ENCODE assay signal across 22 cellular contexts in genomic region chr7:25966469-25966868, GRCh38.
DNase-seq lines count a peak whose midpoint lies in the region; ATAC-seq and TF ChIP-seq lines count a peak whose summit lies in the region.
"Had no signal": no experiment of that assay in that cellular context is flagged by ENCODE, and none has a peak within 500 bp of the region (broad histone marks: within the 10 kb centered on the region; RNA-seq: fewer than 3 reads in every experiment).

No MANE protein-coding gene starts in this region.

- H3K36me3 Mint-ChIP-seq in IgD-negative memory B cell (no peaks in the 10 kb centered on the region), memory B cell (no peaks in the 10 kb centered on the region)
- H3K36me3 Mint-ChIP-seq: CD4-positive, CD25-positive, alpha-beta regulatory T cell; T-cell had no signal

- no peaks in the 10 kb centered on the region for H3K36me3 ChIP-seq in OCI-LY7 (ENCODE audit: insufficient read depth, low read length)
- H3K36me3 ChIP-seq: BLaER1 had no signal

- H3K27ac ChIP-seq in OCI-LY7 (ENCODE audit: low read depth, low read length, poor library complexity, severe bottlenecking): peak overlapping the region; percentile 94
- H3K27ac ChIP-seq: BLaER1, HL-60, RWPE1 had no signal

- peaks cover 78% of the 10 kb centered on the region for H3K4me1 ChIP-seq in OCI-LY7 (ENCODE audit: insufficient read depth, low read length, poor library complexity, severe bottlenecking)

- H3K27ac Mint-ChIP-seq in IgD-negative memory B cell: peak overlapping the region in 2 of 3 donors; percentile 23 to 48
- H3K27ac Mint-ChIP-seq in memory B cell: peak overlapping the region; percentile 83
- H3K27ac Mint-ChIP-seq: T-cell; T-helper 2 cell treated with Interferon-gamma antibody and Interleukin-4, amounts not matched to agents 5 μg/mL and 100 μg/mL, for 36 hours had no signal

- ATAC-seq in memory B cell (ENCODE audit: low read depth) (no peak), HG02798 (IDR thresholded peaks at IDR 0.05; ENCODE audit: poor library complexity, unreplicated experiment) (no peak)
- ATAC-seq: Panc1, T-cell had no signal

- peaks cover 11% of the 10 kb centered on the region for H3K27me3 Mint-ChIP-seq in IgD-negative memory B cell
- peaks cover 3% of the 10 kb centered on the region for H3K27me3 Mint-ChIP-seq in memory B cell
- H3K27me3 Mint-ChIP-seq: CD4-positive, CD25-positive, alpha-beta regulatory T cell had no signal

- H3K4me1 Mint-ChIP-seq in IgD-negative memory B cell: peaks cover 25 to 36% (median 32%) of the 10 kb centered on the region in 3 donors
- peaks cover 35% of the 10 kb centered on the region for H3K4me1 Mint-ChIP-seq in memory B cell

- peak overlapping the region; percentile 89 for H3K4me2 ChIP-seq in OCI-LY7 (ENCODE audit: low read length)

- TF ChIP-seq CTCF in GM12865 (IDR thresholded peaks at IDR 0.05; ENCODE audit: insufficient read depth, low read depth, low read length, missing control alignments) (no peak), OCI-LY7 (conservative IDR thresholded peaks at IDR 0.05; ENCODE audit: low read length) (no peak)

- no peaks in the 10 kb centered on the region for H3K9me2 ChIP-seq in OCI-LY7 (ENCODE audit: insufficient read depth, low read length)

- no TSS peak for BruUV-seq in OCI-LY7 (replicated peaks; lab: Mats Ljungman, UMichigan)

- H3K9me3 Mint-ChIP-seq in IgD-negative memory B cell (no peaks in the 10 kb centered on the region), memory B cell (peaks cover 1% of the 10 kb centered on the region)
- H3K9me3 Mint-ChIP-seq: CD4-positive, CD25-positive, alpha-beta regulatory T cell; T-cell; T-helper 2 cell treated with Interferon-gamma antibody and Interleukin-4, amounts not matched to agents 5 μg/mL and 100 μg/mL, for 36 hours had no signal

- CTCF ChIA-PET in OCI-LY7 (lab: Charles Lee; ENCODE audit: unreplicated experiment): no interaction called here

- no peaks in the 10 kb centered on the region for H3K9me3 ChIP-seq in OCI-LY7 (ENCODE audit: low read length)
- H3K9me3 ChIP-seq: BLaER1 had no signal

- POLR2A ChIA-PET in OCI-LY7 (lab: Charles Lee): interaction anchor here (0.6 to 2.6 kb wide), 9 partner anchors 7 to 1074 kb away, joined by 3 to 15 read pairs (median 5); no protein-coding TSS in a partner anchor

- no peaks in the 10 kb centered on the region for H4K20me1 ChIP-seq in OCI-LY7 (ENCODE audit: insufficient read depth, low read length)
- H4K20me1 ChIP-seq: BLaER1 had no signal

- DNase-seq in GM12865 (ENCODE audit: low read depth) (no peak), OCI-LY7 (ENCODE audit: low spot score) (no peak), memory B cell (ENCODE audit: low spot score in 2 of 2) (no peak), KG1 (lab: John Stamatoyannopoulos, UW) (no peak), NCI-H2171 (lab: John Stamatoyannopoulos, UW) (no peak)
- DNase-seq: CD4-positive, CD25-positive, alpha-beta regulatory T cell; KBM-7; NCI-H1092; NCI-H1436; NCI-H187; NCI-H2081 treated with DMSO at 0.1 percent for 48 hours; NCI-H2171 treated with DMSO at 0.1 percent for 48 hours; NCI-H345; NCI-H510A treated with DMSO at 0.1 percent for 48 hours; T-cell had no signal

- intact Hi-C loops in OCI-LY7 (cut with micrococcal nuclease; ENCODE audit: unreplicated experiment): loop anchor here (5.0 kb wide), 3 partner anchors 186 to 371 kb away; partner anchors contain the start of genes CBX3, HNRNPA2B1 and NFE2L3

- H2AFZ ChIP-seq in OCI-LY7 (ENCODE audit: low read length): peak overlapping the region; percentile 85; the same call in 1 of the 2 replicates

- no peaks in the 10 kb centered on the region for H3K79me2 ChIP-seq in OCI-LY7 (ENCODE audit: insufficient read depth, low read depth, low read length)

- peak overlapping the region; percentile 57 for H3K4me3 ChIP-seq in GM12865 (ENCODE audit: low read depth, low read length)
- H3K4me3 ChIP-seq in OCI-LY7 (ENCODE audit: low read depth, low read length, poor library complexity, severe bottlenecking): no peak overlapping the region
- H3K4me3 ChIP-seq: BLaER1 had no signal

- H3K4me3 Mint-ChIP-seq in IgD-negative memory B cell: no peak overlapping the region
- no peak overlapping the region for H3K4me3 Mint-ChIP-seq in memory B cell
- H3K4me3 Mint-ChIP-seq: T-cell; T-helper 2 cell treated with Interferon-gamma antibody and Interleukin-4, amounts not matched to agents 5 μg/mL and 100 μg/mL, for 36 hours had no signal
